1 cellular context compared by ENCODE assay signal in the genomic region with DNA sequence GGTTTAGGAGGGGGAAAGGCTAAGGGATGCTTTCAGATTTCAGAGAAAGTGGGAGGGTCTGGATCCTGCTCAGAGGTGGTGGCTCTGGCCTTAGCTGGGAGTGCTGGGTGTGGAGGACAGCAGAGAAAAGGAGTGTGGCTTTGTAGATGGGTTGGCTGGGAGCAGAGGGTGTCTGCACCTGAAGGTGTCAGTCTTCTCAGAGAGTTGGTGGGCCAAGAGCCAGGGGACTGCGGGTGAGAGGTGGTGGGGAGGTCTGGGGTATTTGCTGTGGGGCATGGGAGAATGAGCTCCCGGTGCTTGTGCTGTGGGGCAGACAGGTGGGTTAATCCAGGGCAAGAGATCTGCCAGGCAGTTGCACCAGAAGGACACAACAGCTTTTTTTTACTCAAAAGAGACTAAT.
TF ChIP-seq lines count a peak whose summit lies in the region.

No MANE protein-coding gene starts in this region.

TF ChIP-seq in IMR-90, 13 proteins besides CTCF, POLR2A, EP300 and RAD21 (continued from another document):
- TF ChIP-seq FOS (IDR thresholded peaks at IDR 0.05; ENCODE audit: low read depth, low read length) (no peak), SMC3 (IDR thresholded peaks at IDR 0.05; ENCODE audit: low read depth, low read length) (no peak), RCOR1 (IDR thresholded peaks at IDR 0.05; ENCODE audit: insufficient replicate concordance, low read length) (no peak), MXI1 (IDR thresholded peaks at IDR 0.05; ENCODE audit: borderline replicate concordance, low read depth, low read length) (no peak), CHD1 (IDR thresholded peaks at IDR 0.05; ENCODE audit: low read depth, low read length) (no peak), RFX5 (IDR thresholded peaks at IDR 0.05; ENCODE audit: low read depth, low read length) (no peak), MAZ (IDR thresholded peaks at IDR 0.05; ENCODE audit: borderline replicate concordance, low read depth, low read length) (no peak), BHLHE40 (IDR thresholded peaks at IDR 0.05; ENCODE audit: low read depth, low read length) (no peak), NFE2L2 (IDR thresholded peaks at IDR 0.05; ENCODE audit: low read depth, low read length) (no peak)
- TF ChIP-seq, protein P1, sequence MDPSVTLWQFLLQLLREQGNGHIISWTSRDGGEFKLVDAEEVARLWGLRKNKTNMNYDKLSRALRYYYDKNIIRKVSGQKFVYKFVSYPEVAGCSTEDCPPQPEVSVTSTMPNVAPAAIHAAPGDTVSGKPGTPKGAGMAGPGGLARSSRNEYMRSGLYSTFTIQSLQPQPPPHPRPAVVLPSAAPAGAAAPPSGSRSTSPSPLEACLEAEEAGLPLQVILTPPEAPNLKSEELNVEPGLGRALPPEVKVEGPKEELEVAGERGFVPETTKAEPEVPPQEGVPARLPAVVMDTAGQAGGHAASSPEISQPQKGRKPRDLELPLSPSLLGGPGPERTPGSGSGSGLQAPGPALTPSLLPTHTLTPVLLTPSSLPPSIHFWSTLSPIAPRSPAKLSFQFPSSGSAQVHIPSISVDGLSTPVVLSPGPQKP (IDR thresholded peaks at IDR 0.05; ENCODE audit: borderline replicate concordance, low read depth, low read length) = no peak
- TF ChIP-seq, protein P2, sequence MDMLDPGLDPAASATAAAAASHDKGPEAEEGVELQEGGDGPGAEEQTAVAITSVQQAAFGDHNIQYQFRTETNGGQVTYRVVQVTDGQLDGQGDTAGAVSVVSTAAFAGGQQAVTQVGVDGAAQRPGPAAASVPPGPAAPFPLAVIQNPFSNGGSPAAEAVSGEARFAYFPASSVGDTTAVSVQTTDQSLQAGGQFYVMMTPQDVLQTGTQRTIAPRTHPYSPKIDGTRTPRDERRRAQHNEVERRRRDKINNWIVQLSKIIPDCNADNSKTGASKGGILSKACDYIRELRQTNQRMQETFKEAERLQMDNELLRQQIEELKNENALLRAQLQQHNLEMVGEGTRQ (IDR thresholded peaks at IDR 0.05; ENCODE audit: low read depth, low read length) = no peak
